ENCODE assay signal across 1 cellular context in genomic region chrX:132119821-132120220, GRCh38.
TF ChIP-seq lines count a peak whose summit lies in the region.

No MANE protein-coding gene starts in this region.

TF ChIP-seq in HepG2, 621 proteins besides CTCF, POLR2A, EP300 and RAD21:
- no peak for TF ChIP-seq SIX4 (CRISPR knock-in tag; IDR thresholded peaks at IDR 0.05)
- no peak for TF ChIP-seq HHEX (CRISPR knock-in tag; IDR thresholded peaks at IDR 0.05)
- no peak for TF ChIP-seq SP2 (CRISPR knock-in tag; IDR thresholded peaks at IDR 0.05)
- TF ChIP-seq ZNF580 (CRISPR knock-in tag; IDR thresholded peaks at IDR 0.05; ENCODE audit: borderline replicate concordance, low read depth): no peak
- no peak for TF ChIP-seq ZNF468 (CRISPR knock-in tag; IDR thresholded peaks at IDR 0.05)
- TF ChIP-seq ZNF282 (IDR thresholded peaks at IDR 0.05; ENCODE audit: partially characterized antibody): no peak
- no peak for TF ChIP-seq ZNF646 (CRISPR knock-in tag; IDR thresholded peaks at IDR 0.05)
- no peak for TF ChIP-seq GFI1 (CRISPR knock-in tag; IDR thresholded peaks at IDR 0.05; ENCODE audit: borderline replicate concordance)
TF ChIP-seq in HepG2: peak in this region for 0.
